18 cellular contexts compared by ENCODE assay signal in genomic region chr6:127173541-127173940, GRCh38. TPM values are rescaled to one million over a fixed set of nuclear protein-coding genes. Genes with fewer than 3 reads are reported as not detected.
"Had no signal": no experiment of that assay in that cellular context is flagged by ENCODE, and none has a peak within 500 bp of the region (broad histone marks: within the 10 kb centered on the region; RNA-seq: fewer than 3 reads in every experiment).

No MANE protein-coding gene starts in this region.

- H3K9me3 ChIP-seq: lower lobe of right lung, right lobe of liver, thoracic aorta had no signal

- H3K27me3 Mint-ChIP-seq: type B pancreatic cell had no signal

- H3K79me2 ChIP-seq: parathyroid adenoma had no signal

- H2AFZ ChIP-seq: parathyroid adenoma had no signal

- H3K4me3 ChIP-seq: coronary artery, lower lobe of right lung, right lobe of liver, thoracic aorta had no signal

- H3K27ac ChIP-seq: coronary artery, epithelial cell of prostate, lower lobe of right lung, parathyroid adenoma, right lobe of liver, thoracic aorta had no signal

- H3K9ac ChIP-seq: parathyroid adenoma had no signal

- H3K9me3 Mint-ChIP-seq: activated naive CD4-positive, alpha-beta T cell treated with anti-CD3 and anti-CD28 coated beads, Interleukin-2, amount 50 U/mL, for 72 hours had no signal

- H3K36me3 Mint-ChIP-seq: activated naive CD4-positive, alpha-beta T cell treated with anti-CD3 and anti-CD28 coated beads, Interleukin-2, amount 50 U/mL, for 72 hours; stimulated activated naive B cell treated with anti-CD40 and anti-IgM and Interleukin-4, amounts not matched to agents 10 μg/mL and 1 μg/mL and 100 μg/mL, for 72 hours had no signal

- DNase-seq: activated gamma-delta T cell treated with Interleukin-2 at 50 U/mL for 16 hours; activated T-cell treated with anti-CD3 and anti-CD28 coated beads, Interleukin-2, amount 50 U/mL, for 1 hour; central memory CD4-positive, alpha-beta T cell; lower lobe of right lung; nucleus accumbens; right lobe of liver; stimulated activated CD4-positive, alpha-beta T cell treated with anti-CD3 and anti-CD28 coated beads, Interleukin-2, amount 100 ng/mL, for 48 hours; stimulated activated CD8-positive, alpha-beta memory T cell treated with anti-CD3 and anti-CD28 coated beads, Interleukin-4, amount 100 ng/mL, for 48 hours; stimulated activated naive B cell treated with anti-CD40 and anti-IgM and Interleukin-4, amounts not matched to agents 10 μg/mL and 1 μg/mL and 100 μg/mL, for 72 hours; T-helper 9 cell had no signal

- H3K4me3 Mint-ChIP-seq: nephron; stimulated activated naive B cell treated with anti-CD40 and anti-IgM and Interleukin-4, amounts not matched to agents 10 μg/mL and 1 μg/mL and 100 μg/mL, for 72 hours; type B pancreatic cell had no signal

- H3K27me3 ChIP-seq: right lobe of liver had no signal

- H3K27ac Mint-ChIP-seq: activated naive CD4-positive, alpha-beta T cell treated with anti-CD3 and anti-CD28 coated beads, Interleukin-2, amount 50 U/mL, for 72 hours; stimulated activated naive B cell treated with anti-CD40 and anti-IgM and Interleukin-4, amounts not matched to agents 10 μg/mL and 1 μg/mL and 100 μg/mL, for 72 hours; type B pancreatic cell had no signal

- H3K4me1 ChIP-seq: lower lobe of right lung, parathyroid adenoma, right lobe of liver had no signal

- H3K4me1 Mint-ChIP-seq: stimulated activated naive B cell treated with anti-CD40 and anti-IgM and Interleukin-4, amounts not matched to agents 10 μg/mL and 1 μg/mL and 100 μg/mL, for 72 hours had no signal

- H3K36me3 ChIP-seq: lower lobe of right lung, right lobe of liver, thoracic aorta had no signal

RNA-seq across cellular contexts. Expression of gene RSPO3, which starts 55.1 kb away (rescaled TPM):
- total RNA-seq: activated naive CD4-positive, alpha-beta T cell treated with anti-CD3 and anti-CD28 coated beads, Interleukin-2, amount 50 U/mL, for 72 hours; T-helper 1 cell treated with Interleukin-12 subunit alpha and Interleukin-12 subunit beta and Interleukin-4 antibody, amounts not matched to agents 30 ng/mL and 1 ng/mL, for 36 hours had no signal
